9 cellular contexts compared by ENCODE assay signal in the genomic region with DNA sequence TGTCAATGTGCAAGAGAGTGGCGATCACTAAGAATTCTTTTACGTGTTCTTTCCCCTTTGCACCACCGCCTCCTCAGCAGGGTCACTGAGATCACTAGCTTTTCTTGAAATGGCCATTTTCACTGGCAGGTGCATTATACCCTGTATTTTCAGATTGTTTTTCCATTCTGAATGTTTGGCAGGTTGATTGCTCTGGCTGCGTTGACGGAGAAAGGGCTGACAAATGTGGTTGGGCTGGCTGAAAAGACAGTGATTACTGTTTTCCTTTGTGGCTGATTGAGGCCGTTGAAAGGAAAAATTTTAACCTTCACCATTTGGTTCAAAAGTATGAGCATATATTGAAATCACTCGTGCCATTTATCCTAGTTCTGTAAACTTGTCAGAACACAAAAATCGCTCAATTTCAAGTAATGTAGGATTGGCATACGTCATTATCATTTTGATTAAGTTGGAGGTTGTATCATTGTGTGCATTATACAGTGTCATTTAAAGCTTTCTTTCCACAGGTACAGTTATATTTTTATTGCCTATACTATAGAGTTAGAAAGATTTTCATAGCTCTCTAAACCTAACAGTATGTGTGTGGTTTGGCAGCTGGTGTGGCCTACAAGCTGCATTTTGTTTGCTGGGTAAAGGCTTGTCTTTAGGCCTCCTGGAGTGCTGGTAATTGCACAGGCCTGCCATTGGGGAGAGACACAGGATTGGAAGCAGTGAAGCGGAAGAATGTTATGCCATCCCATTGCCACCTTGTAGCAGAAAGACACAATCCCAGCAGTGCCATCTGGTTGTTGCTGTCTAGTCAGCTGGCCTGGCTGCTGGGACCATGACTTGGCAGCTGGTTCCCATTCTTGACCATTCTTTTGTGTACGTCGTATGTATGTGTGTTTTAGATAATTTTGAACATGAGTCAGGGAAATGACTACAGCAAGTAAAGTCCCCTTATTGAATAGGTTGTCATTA. TPM values are rescaled to one million over a fixed set of nuclear protein-coding genes. Genes with fewer than 3 reads are reported as not detected.
DNase-seq lines count a peak whose midpoint lies in the region; ATAC-seq and TF ChIP-seq lines count a peak whose summit lies in the region.
"Had no signal": no experiment of that assay in that cellular context is flagged by ENCODE, and none has a peak within 500 bp of the region (broad histone marks: within the 10 kb centered on the region; RNA-seq: fewer than 3 reads in every experiment).

No MANE protein-coding gene starts in this region.

- no peaks in the 10 kb centered on the region for H3K9me3 Mint-ChIP-seq in type B pancreatic cell
- H3K9me3 Mint-ChIP-seq: nephron had no signal

- intact Hi-C loops in head of caudate nucleus (cut with DNase I) = no loop called here
- intact Hi-C loops in sciatic nerve (cut with DNase I) = no loop called here

- H3K27me3 Mint-ChIP-seq in type B pancreatic cell = no peaks in the 10 kb centered on the region

- H3K36me3 Mint-ChIP-seq in type B pancreatic cell = peaks cover 21% of the 10 kb centered on the region

- no peak for ATAC-seq in sciatic nerve

- DNase-seq in Ammon's horn (ENCODE audit: low spot score) (peak; percentile 71), NCI-H1092 treated with DMSO at 0.1 percent for 48 hours (lab: John Stamatoyannopoulos, UW) (peak; percentile 91), SHP77 treated with DMSO at 0.1 percent for 48 hours (lab: John Stamatoyannopoulos, UW) (peak; percentile 3), head of caudate nucleus (peak in 23 of 42 donors; percentile 9 to 66 (median 33)), sciatic nerve (ENCODE audit: low spot score) (no peak), type B pancreatic cell (ENCODE audit: extremely low spot score, unreplicated experiment) (no peak)
- no peak for DNase-seq in stimulated activated CD4-positive, alpha-beta T cell treated with anti-CD3 and anti-CD28 coated beads, Interleukin-2, amount 100 ng/mL, for 24 hours
- no peak for DNase-seq in stimulated activated CD4-positive, alpha-beta T cell treated with anti-CD3 and anti-CD28 coated beads, Interleukin-1b, Interleukin-23, amount 100 ng/mL, for 48 hours

- no peak overlapping the region for H3K4me3 Mint-ChIP-seq in type B pancreatic cell
- H3K4me3 Mint-ChIP-seq: nephron had no signal

- H3K27ac Mint-ChIP-seq in type B pancreatic cell = no peak overlapping the region
- H3K27ac Mint-ChIP-seq: nephron had no signal

- no peak for TF ChIP-seq CTCF in type B pancreatic cell (conservative IDR thresholded peaks at IDR 0.05)

- peaks cover 14% of the 10 kb centered on the region for H3K4me1 Mint-ChIP-seq in type B pancreatic cell (ENCODE audit: unreplicated experiment)
- H3K4me1 Mint-ChIP-seq: nephron had no signal

RNA-seq across cellular contexts. Expression of a gene that starts 36.7 kb away (rescaled TPM):
- 121 TPM for total RNA-seq in sciatic nerve
- 97.3 and 115 TPM in 2 replicates for total RNA-seq in type B pancreatic cell (ENCODE audit: low replicate concordance)

Comparison
In these comparisons a context has a peak if more than half of its experiments do, and no peak if none do; other contexts are left out.
1. DNase-seq: peak in Ammon's horn (single experiment), NCI-H1092 treated with DMSO at 0.1 percent for 48 hours (single experiment), SHP77 treated with DMSO at 0.1 percent for 48 hours (single experiment) and head of caudate nucleus (23 of 42); none in sciatic nerve (single experiment), type B pancreatic cell (single experiment), stimulated activated CD4-positive, alpha-beta T cell treated with anti-CD3 and anti-CD28 coated beads, Interleukin-2, amount 100 ng/mL, for 24 hours (0 of 2) and stimulated activated CD4-positive, alpha-beta T cell treated with anti-CD3 and anti-CD28 coated beads, Interleukin-1b, Interleukin-23, amount 100 ng/mL, for 48 hours (single experiment).